Comparison of ENCODE assay signal across 9 cellular contexts in the genomic region with DNA sequence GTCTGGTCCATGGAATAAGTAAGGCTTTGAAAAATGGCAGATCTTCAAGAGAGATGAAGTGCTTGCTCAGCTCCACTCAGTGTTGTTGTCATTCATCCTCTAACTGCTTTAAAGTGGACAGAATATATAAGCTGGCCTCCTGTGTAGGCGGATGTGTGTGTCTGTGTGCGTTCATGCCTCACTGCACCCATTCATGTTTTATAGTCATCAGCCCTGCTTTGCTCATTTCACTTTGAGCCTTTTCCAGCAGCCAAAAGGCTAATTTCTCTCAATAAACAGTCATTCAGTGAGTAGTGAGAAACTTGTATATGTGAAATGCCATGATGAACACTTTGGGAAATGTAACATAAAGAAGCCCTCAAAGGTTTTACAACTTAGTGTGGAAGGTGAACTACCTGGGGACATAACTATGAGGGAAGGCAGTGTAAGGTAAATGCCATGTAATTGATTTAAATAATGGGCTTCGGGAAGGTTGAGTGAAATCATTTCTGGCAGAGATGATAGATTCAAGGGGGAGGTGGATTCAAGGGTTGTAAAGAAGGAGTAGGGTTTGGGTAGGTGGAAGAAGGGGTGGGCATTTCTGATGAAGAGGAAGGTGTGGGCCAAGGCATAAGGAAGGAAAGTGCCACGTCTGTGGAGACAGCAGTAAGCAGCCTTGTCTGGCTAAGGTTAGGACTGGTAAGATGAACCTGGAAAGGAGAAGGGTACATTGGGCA. TPM values are rescaled to one million over a fixed set of nuclear protein-coding genes. Genes with fewer than 3 reads are reported as not detected.
A peak's percentile ranks its signal among the peaks of the same experiment; 100 is the strongest.
DNase-seq lines count a peak whose midpoint lies in the region; ATAC-seq, FAIRE-seq and TF ChIP-seq lines count a peak whose summit lies in the region.
"Had no signal": no experiment of that assay in that cellular context is flagged by ENCODE, and none has a peak within 500 bp of the region (broad histone marks: within the 10 kb centered on the region; RNA-seq: fewer than 3 reads in every experiment).

No MANE protein-coding gene starts in this region.

- H3K79me2 ChIP-seq in smooth muscle cell (ENCODE audit: low read depth), result no peaks in the 10 kb centered on the region

- H3K27me3 ChIP-seq in smooth muscle cell (ENCODE audit: low read depth), result no peaks in the 10 kb centered on the region
- no peaks in the 10 kb centered on the region for H3K27me3 ChIP-seq in ascending aorta

- H3K4me2 ChIP-seq in smooth muscle cell, result no peak overlapping the region

- FAIRE-seq in RCC 7860 (lab: Jason Lieb, UNC), result peak; percentile 79

- H3F3A ChIP-seq in smooth muscle cell (ENCODE audit: low read depth), result no peaks in the 10 kb centered on the region

- no peaks in the 10 kb centered on the region for H4K20me1 ChIP-seq in smooth muscle cell (ENCODE audit: low read depth)

- ATAC-seq in GM21528 (IDR thresholded peaks at IDR 0.05; ENCODE audit: low FRiP score, unreplicated experiment), result peak; percentile 96
- peak; percentile 97 for ATAC-seq in HG03469 (IDR thresholded peaks at IDR 0.05; ENCODE audit: unreplicated experiment)

- intact Hi-C loops in ascending aorta (cut with DNase I), result no loop called here

- H3K4me1 ChIP-seq in smooth muscle cell (ENCODE audit: low read depth) (no peaks in the 10 kb centered on the region), ascending aorta (peaks cover 3 to 25% of the 10 kb centered on the region in 2 donors)

- H3K9me3 ChIP-seq in smooth muscle cell (replicated peaks; ENCODE audit: low read depth) (no peaks in the 10 kb centered on the region), ascending aorta (no peaks in the 10 kb centered on the region)

- H3K36me3 ChIP-seq in smooth muscle cell (ENCODE audit: low read depth) (no peaks in the 10 kb centered on the region), ascending aorta (no peaks in the 10 kb centered on the region)

- no peak overlapping the region for H2AFZ ChIP-seq in smooth muscle cell (ENCODE audit: low read depth)

- peak; percentile 40 for DNase-seq in Daoy (ENCODE audit: low read depth)
- DNase-seq in RCC 7860 (ENCODE audit: low spot score), result peak; percentile 64
- DNase-seq in smooth muscle cell (lab: John Stamatoyannopoulos, UW; ENCODE audit: unreplicated experiment), result no peak
- DNase-seq in ascending aorta (ENCODE audit: low spot score in 2 of 2), result no peak
- no peak for DNase-seq in iPS-NIHi7 (ENCODE audit: extremely low spot score)
- no peak for DNase-seq in putamen (ENCODE audit: low spot score)
- DNase-seq: NCI-H2171 treated with DMSO at 0.1 percent for 48 hours had no signal

- H3K9ac ChIP-seq in smooth muscle cell (ENCODE audit: low read depth), result no peak overlapping the region

- WGBS in smooth muscle cell (ENCODE audit: low lambda C conversion rate), result 67% methylated on average over 4 of the region's 4 CpGs

- TF ChIP-seq CTCF in smooth muscle cell (IDR thresholded peaks at IDR 0.05; ENCODE audit: borderline replicate concordance, insufficient read depth, poor library complexity, severe bottlenecking) (no peak), ascending aorta (IDR thresholded peaks at IDR 0.05) (no peak)

- no peak overlapping the region for H3K27ac ChIP-seq in smooth muscle cell (ENCODE audit: low read depth)
- H3K27ac ChIP-seq in ascending aorta, result no peak overlapping the region

- H3K4me3 ChIP-seq in smooth muscle cell, result no peak overlapping the region
- no peak overlapping the region for H3K4me3 ChIP-seq in ascending aorta

RNA-seq across cellular contexts. Expression of a gene that starts 15.7 kb away (rescaled TPM):
- 0.29 TPM in 1 of 2 replicates, not detected in the other for total RNA-seq in Daoy (2014; rRNA removed; shearing (Covaris generic))
- total RNA-seq in smooth muscle cell (0.04 and 1.3 TPM in 2 replicates), ascending aorta (not detected)
- polyA plus RNA-seq in smooth muscle cell, result 0.08 and 1.1 TPM in 2 replicates

Comparison
In these comparisons a context has a peak if more than half of its experiments do, and no peak if none do; other contexts are left out.
1. DNase-seq: peak in Daoy (single experiment) and RCC 7860 (single experiment); none in smooth muscle cell (single experiment), ascending aorta (0 of 2), iPS-NIHi7 (single experiment) and putamen (single experiment).